In genomic region chrX:1743105-1743504, GRCh38 we compare ENCODE assay signal across 14 cellular contexts.
DNase-seq lines count a peak whose midpoint lies in the region; ATAC-seq and TF ChIP-seq lines count a peak whose summit lies in the region.
"Had no signal": no experiment of that assay in that cellular context is flagged by ENCODE, and none has a peak within 500 bp of the region (broad histone marks: within the 10 kb centered on the region; RNA-seq: fewer than 3 reads in every experiment).

No MANE protein-coding gene starts in this region.

- H3K4me1 ChIP-seq in BLaER1 treated with 17β-estradiol and CSF1 and Interleukin-3, amounts not matched to agents 10 nM and 100 nM, result peaks cover 0 to 29% (median 21%) of the 10 kb centered on the region in 10 experiments; a peak in 16 of 20 replicates
- H3K4me1 ChIP-seq in RWPE2 (ENCODE audit: insufficient read depth, poor library complexity, severe bottlenecking), result no peaks in the 10 kb centered on the region
- H3K4me1 ChIP-seq: BE2C had no signal

- intact Hi-C loops in left cardiac atrium (cut with DNase I), result no loop called here

- peak; percentile 57; the same call in 1 of the 3 replicates for ATAC-seq in RWPE2 (ENCODE audit: low read depth)
- no peak for ATAC-seq in left cardiac atrium
- ATAC-seq in GM18867 (IDR thresholded peaks at IDR 0.05; ENCODE audit: unreplicated experiment), result no peak
- no peak for ATAC-seq in GM18909 (IDR thresholded peaks at IDR 0.05; ENCODE audit: poor library complexity, unreplicated experiment)
- ATAC-seq: GM12878 had no signal

- peak overlapping the region in 6 of 11 experiments; percentile 31 to 74 (median 58); a peak in 12 of 22 replicates for H3K9ac ChIP-seq in BLaER1 treated with 17β-estradiol and CSF1 and Interleukin-3, amounts not matched to agents 10 nM and 100 nM
- H3K9ac ChIP-seq: GM23248 had no signal

- TF ChIP-seq CTCF in RWPE2 (IDR thresholded peaks at IDR 0.05; ENCODE audit: poor library complexity, severe bottlenecking), result no peak

- H3K36me3 ChIP-seq in BLaER1 treated with 17β-estradiol and CSF1 and Interleukin-3, amounts not matched to agents 10 nM and 100 nM, result peaks cover 0 to 36% (median 21%) of the 10 kb centered on the region in 11 experiments; a peak in 12 of 22 replicates
- H3K36me3 ChIP-seq in RWPE2 (ENCODE audit: low read depth), result no peaks in the 10 kb centered on the region
- H3K36me3 ChIP-seq: BE2C had no signal

- peak overlapping the region in 4 of 10 experiments; percentile 0 to 38 (median 34); a peak in 4 of 20 replicates for H3K4me3 ChIP-seq in BLaER1 treated with 17β-estradiol and CSF1 and Interleukin-3, amounts not matched to agents 10 nM and 100 nM
- no peak overlapping the region for H3K4me3 ChIP-seq in RWPE2 (ENCODE audit: severe bottlenecking)
- H3K4me3 ChIP-seq: GM12878, GM23248 had no signal

- H3K4me2 ChIP-seq in BLaER1 treated with 17β-estradiol and CSF1 and Interleukin-3, amounts not matched to agents 10 nM and 100 nM, result peak overlapping the region in 9 of 11 experiments; percentile 37 to 79 (median 72); a peak in 18 of 22 replicates

- DNase-seq in M059J (ENCODE audit: low read depth) (peak; percentile 90), RWPE2 (ENCODE audit: low spot score) (no peak), left cardiac atrium (no peak)
- DNase-seq: ACHN; BE2C; CD4-positive, alpha-beta memory T cell; DMS153; DMS79; GM23248; HCEC 1CT had no signal

- H3K27me3 ChIP-seq in BLaER1 treated with 17β-estradiol and CSF1 and Interleukin-3, amounts not matched to agents 10 nM and 100 nM, result no peaks in the 10 kb centered on the region
- peaks cover 3% of the 10 kb centered on the region for H3K27me3 ChIP-seq in RWPE2 (ENCODE audit: insufficient read depth, poor library complexity, severe bottlenecking)
- H3K27me3 ChIP-seq: BE2C had no signal

- H4K20me1 ChIP-seq in BLaER1 treated with 17β-estradiol and CSF1 and Interleukin-3, amounts not matched to agents 10 nM and 100 nM, result no peaks in the 10 kb centered on the region

- peaks cover 79 to 95% (median 91%) of the 10 kb centered on the region in 11 experiments for H3K9me3 ChIP-seq in BLaER1 treated with 17β-estradiol and CSF1 and Interleukin-3, amounts not matched to agents 10 nM and 100 nM (replicated peaks in 1 of 11)
- no peaks in the 10 kb centered on the region for H3K9me3 ChIP-seq in RWPE2 (ENCODE audit: severe bottlenecking)
- H3K9me3 ChIP-seq: BE2C had no signal

- H3K27ac ChIP-seq in BLaER1 treated with 17β-estradiol and CSF1 and Interleukin-3, amounts not matched to agents 10 nM and 100 nM, result peak overlapping the region in 8 of 11 experiments; percentile 18 to 90 (median 74); a peak in 15 of 22 replicates
- no peak overlapping the region for H3K27ac ChIP-seq in RWPE2 (ENCODE audit: poor library complexity, severe bottlenecking)
- H3K27ac ChIP-seq: GM23248 had no signal
